ENCODE assay signal across 8 cellular contexts in the genomic region with DNA sequence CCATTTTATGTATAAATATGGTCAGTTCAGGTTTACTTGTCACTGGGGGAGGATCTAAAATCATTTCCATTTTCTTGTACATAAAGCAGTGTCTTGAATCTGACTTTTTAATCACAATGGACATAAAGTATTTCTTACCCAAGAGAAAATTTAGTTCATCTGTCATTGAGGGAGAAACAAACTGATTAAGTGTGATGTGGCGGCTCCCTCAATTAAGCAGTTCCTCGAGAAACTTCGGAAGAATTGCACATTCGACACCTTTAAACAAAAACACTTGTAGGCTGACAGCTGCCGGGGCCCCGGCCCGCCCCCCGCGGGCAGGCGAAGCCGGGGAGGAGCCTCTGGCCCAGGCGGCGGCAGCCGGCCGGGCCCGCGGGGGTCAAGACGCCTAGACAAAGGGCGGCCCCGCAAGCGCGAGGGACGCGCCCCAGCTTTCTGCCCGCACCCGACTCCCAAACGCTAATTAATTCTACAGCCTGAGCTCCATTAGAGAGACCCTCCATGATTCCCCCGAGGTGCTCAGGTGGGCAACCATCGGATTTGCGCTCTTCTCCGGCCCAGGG. TPM values are rescaled to one million over a fixed set of nuclear protein-coding genes. Genes with fewer than 3 reads are reported as not detected.
DNase-seq lines count a peak whose midpoint lies in the region; ATAC-seq and TF ChIP-seq lines count a peak whose summit lies in the region.

No MANE protein-coding gene starts in this region.

- RAD21 ChIA-PET in HCT116 (lab: Charles Lee; ENCODE audit: low non-redundant PET in 1 of 2, low total read pairs in 2 of 2, uncharacterized antibody in 2 of 2, unreplicated experiment in 2 of 2): no interaction called here

- H3K4me2 ChIP-seq in HCT116 (ENCODE audit: low read length) (peak overlapping the region; percentile 98), SU-DHL-6 (ENCODE audit: low read depth, low read length, poor library complexity, severe bottlenecking) (peak overlapping the region; percentile 63), osteoblast (ENCODE audit: insufficient read depth, low read length) (peak overlapping the region; percentile 95)

- CTCF ChIA-PET in HCT116 (lab: Charles Lee): no interaction called here

- H3K79me2 ChIP-seq in HCT116 (ENCODE audit: insufficient read depth, low read length) (no peaks in the 10 kb centered on the region), SU-DHL-6 (ENCODE audit: insufficient read depth, low read length) (no peaks in the 10 kb centered on the region), osteoblast (ENCODE audit: insufficient read depth, low read length) (no peaks in the 10 kb centered on the region)

- no peaks in the 10 kb centered on the region for H3K36me3 ChIP-seq in HCT116 (ENCODE audit: control insufficient read depth in 1 of 2, insufficient read depth in 2 of 2, low read length in 2 of 2)
- no peaks in the 10 kb centered on the region for H3K36me3 ChIP-seq in SU-DHL-6 (ENCODE audit: low read length)
- no peaks in the 10 kb centered on the region for H3K36me3 ChIP-seq in osteoblast (ENCODE audit: insufficient read depth, low read length)

- peak; percentile 29 for ATAC-seq in HCT116

- TF ChIP-seq RAD21 in HCT116 (IDR thresholded peaks at IDR 0.05; ENCODE audit: low read depth): no peak

- no peak for TF ChIP-seq POLR2A in HCT116 (IDR thresholded peaks at IDR 0.05; ENCODE audit: borderline replicate concordance, extremely low read depth, insufficient read depth, insufficient read length)

- H3K27me3 ChIP-seq in HCT116 (ENCODE audit: insufficient read depth, low read length) (no peaks in the 10 kb centered on the region), SU-DHL-6 (ENCODE audit: low read length) (no peaks in the 10 kb centered on the region), osteoblast (ENCODE audit: insufficient read depth, low read length) (peaks cover 64% of the 10 kb centered on the region)

- TF ChIP-seq CTCF in HCT116 (IDR thresholded peaks at IDR 0.05 in 2 of 3, conservative IDR thresholded peaks at IDR 0.05 in 1 of 3; ENCODE audit: borderline replicate concordance in 1 of 3, insufficient read depth in 1 of 3, low read depth in 2 of 3, low read length in 2 of 3) (no peak), SU-DHL-6 (IDR thresholded peaks at IDR 0.05; ENCODE audit: insufficient read depth, low read length, poor library complexity, severe bottlenecking) (no peak), fibroblast of the aortic adventitia (IDR thresholded peaks at IDR 0.05; ENCODE audit: insufficient read depth, low read length) (no peak), osteoblast (IDR thresholded peaks at IDR 0.05; ENCODE audit: extremely low read depth, low read depth, low read length) (no peak)

- BruUV-seq in HCT116 (replicated peaks; lab: Mats Ljungman, UMichigan): no TSS peak

- H3K9me3 ChIP-seq in HCT116 (ENCODE audit: control insufficient read depth in 1 of 2, insufficient read depth in 1 of 2, low read depth in 1 of 2, low read length in 2 of 2) (peaks cover 0 to 3% of the 10 kb centered on the region in 2 experiments; a peak in 1 of 4 replicates), SU-DHL-6 (ENCODE audit: insufficient read depth, low read length) (peaks cover 11% of the 10 kb centered on the region; the same call in 1 of the 2 replicates), osteoblast (ENCODE audit: low read depth, low read length) (no peaks in the 10 kb centered on the region)

- H3K27ac ChIP-seq in HCT116 (ENCODE audit: low read depth, low read length) (peak overlapping the region; percentile 68), SU-DHL-6 (ENCODE audit: low read depth, low read length) (no peak overlapping the region), osteoblast (ENCODE audit: low read depth, low read length) (no peak overlapping the region)

- POLR2A ChIA-PET in HCT116 (lab: Charles Lee): interaction anchor here (1.0 kb wide), 1 partner anchor 20 kb away, joined by 3 read pairs; no protein-coding TSS in a partner anchor

- no peaks in the 10 kb centered on the region for H4K20me1 ChIP-seq in HCT116 (ENCODE audit: insufficient read depth)
- no peaks in the 10 kb centered on the region for H4K20me1 ChIP-seq in SU-DHL-6 (ENCODE audit: low read depth, low read length)
- H4K20me1 ChIP-seq in osteoblast (ENCODE audit: insufficient read depth, low read length): no peaks in the 10 kb centered on the region

- H3K4me1 ChIP-seq in HCT116 (ENCODE audit: control insufficient read depth in 1 of 2, insufficient read depth in 2 of 2, low read length in 2 of 2) (peaks cover 11 to 22% of the 10 kb centered on the region in 2 experiments; a peak in 3 of 4 replicates), osteoblast (ENCODE audit: insufficient read depth, low read length) (peaks cover 4% of the 10 kb centered on the region)

- peaks cover 8% of the 10 kb centered on the region; the same call in 1 of the 2 replicates for H3F3A ChIP-seq in SU-DHL-6 (ENCODE audit: insufficient read depth)

- H3K9ac ChIP-seq in HCT116 (ENCODE audit: low read length) (peak overlapping the region; percentile 82), SU-DHL-6 (ENCODE audit: low read length) (peak overlapping the region; percentile 61)

- H2AFZ ChIP-seq in HCT116 (ENCODE audit: low read depth, low read length, poor library complexity, severe bottlenecking): peak overlapping the region; percentile 81
- peak overlapping the region; percentile 91 for H2AFZ ChIP-seq in SU-DHL-6 (ENCODE audit: low read depth, low read length, severe bottlenecking)
- H2AFZ ChIP-seq in osteoblast (ENCODE audit: low read length): peak overlapping the region; percentile 90

- H3K9me2 ChIP-seq in HCT116 (ENCODE audit: insufficient read depth) (no peaks in the 10 kb centered on the region), SU-DHL-6 (replicated peaks; ENCODE audit: insufficient read depth, low read length) (no peaks in the 10 kb centered on the region)

- intact Hi-C loops in HCT116 (cut with micrococcal nuclease): no loop called here

- DNase-seq in Daoy (ENCODE audit: low read depth) (peak; percentile 44), HCT116 (ENCODE audit: low read depth, low spot score) (no peak), fibroblast of the aortic adventitia (ENCODE audit: low read depth) (no peak), osteoblast (ENCODE audit: insufficient read length, low spot score, missing footprints) (no peak), mesenteric fat pad (ENCODE audit: low spot score) (no peak), NCI-H526 treated with DMSO at 0.1 percent for 48 hours (lab: John Stamatoyannopoulos, UW) (no peak), HPDE6-E6E7 (ENCODE audit: extremely low spot score) (no peak)

- peak overlapping the region; percentile 67 to 89 for H3K4me3 ChIP-seq in HCT116 (replicated peaks in 1 of 2; ENCODE audit: low read depth in 1 of 2, low read length in 2 of 2)
- peak overlapping the region; percentile 69 for H3K4me3 ChIP-seq in SU-DHL-6 (ENCODE audit: insufficient read depth, low read length, poor library complexity, severe bottlenecking)
- peak overlapping the region; percentile 81 for H3K4me3 ChIP-seq in fibroblast of the aortic adventitia (ENCODE audit: low read depth, low read length)
- peak overlapping the region; percentile 80 for H3K4me3 ChIP-seq in osteoblast (ENCODE audit: insufficient read depth, low read length)

TF ChIP-seq in HCT116, 20 proteins besides CTCF, POLR2A, EP300 and RAD21 (continues in another document):
- TF ChIP-seq EZH2phosphoT487 (IDR thresholded peaks at IDR 0.05; ENCODE audit: borderline replicate concordance) (no peak), EZH2 (IDR thresholded peaks at IDR 0.05) (no peak), POLR2AphosphoS5 (IDR thresholded peaks at IDR 0.05; ENCODE audit: low read depth, low read length) (no peak), SRF (IDR thresholded peaks at IDR 0.05; ENCODE audit: low read depth) (no peak), JUND (IDR thresholded peaks at IDR 0.05) (no peak), SP1 (IDR thresholded peaks at IDR 0.05; ENCODE audit: low read depth) (no peak)
- TF ChIP-seq, protein P1, sequence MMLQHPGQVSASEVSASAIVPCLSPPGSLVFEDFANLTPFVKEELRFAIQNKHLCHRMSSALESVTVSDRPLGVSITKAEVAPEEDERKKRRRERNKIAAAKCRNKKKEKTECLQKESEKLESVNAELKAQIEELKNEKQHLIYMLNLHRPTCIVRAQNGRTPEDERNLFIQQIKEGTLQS (IDR thresholded peaks at IDR 0.05): no peak
- TF ChIP-seq, protein P2, sequence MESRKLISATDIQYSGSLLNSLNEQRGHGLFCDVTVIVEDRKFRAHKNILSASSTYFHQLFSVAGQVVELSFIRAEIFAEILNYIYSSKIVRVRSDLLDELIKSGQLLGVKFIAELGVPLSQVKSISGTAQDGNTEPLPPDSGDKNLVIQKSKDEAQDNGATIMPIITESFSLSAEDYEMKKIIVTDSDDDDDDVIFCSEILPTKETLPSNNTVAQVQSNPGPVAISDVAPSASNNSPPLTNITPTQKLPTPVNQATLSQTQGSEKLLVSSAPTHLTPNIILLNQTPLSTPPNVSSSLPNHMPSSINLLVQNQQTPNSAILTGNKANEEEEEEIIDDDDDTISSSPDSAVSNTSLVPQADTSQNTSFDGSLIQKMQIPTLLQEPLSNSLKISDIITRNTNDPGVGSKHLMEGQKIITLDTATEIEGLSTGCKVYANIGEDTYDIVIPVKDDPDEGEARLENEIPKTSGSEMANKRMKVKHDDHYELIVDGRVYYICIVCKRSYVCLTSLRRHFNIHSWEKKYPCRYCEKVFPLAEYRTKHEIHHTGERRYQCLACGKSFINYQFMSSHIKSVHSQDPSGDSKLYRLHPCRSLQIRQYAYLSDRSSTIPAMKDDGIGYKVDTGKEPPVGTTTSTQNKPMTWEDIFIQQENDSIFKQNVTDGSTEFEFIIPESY (IDR thresholded peaks at IDR 0.05; ENCODE audit: extremely low read depth, insufficient replicate concordance, low read length): no peak

RNA-seq across cellular contexts. Expression of a gene that starts 0.8 kb away (rescaled TPM):
- total RNA-seq in Daoy (2014; rRNA removed; shearing (Covaris generic)): 6.3 and 13.3 TPM in 2 replicates
- total RNA-seq in HCT116 (2021; ENCODE audit: unreplicated experiment) (12.6 TPM), fibroblast of the aortic adventitia (ENCODE audit: low replicate concordance) (0.36 and 0.41 TPM in 2 replicates), osteoblast (under 0.01 and 0.36 TPM in 2 replicates), mesenteric fat pad (1.3 TPM)
- polyA plus RNA-seq in HCT116 (2012): 4.5 and 6.4 TPM in 2 replicates
